12 cellular contexts compared by ENCODE assay signal in the genomic region with DNA sequence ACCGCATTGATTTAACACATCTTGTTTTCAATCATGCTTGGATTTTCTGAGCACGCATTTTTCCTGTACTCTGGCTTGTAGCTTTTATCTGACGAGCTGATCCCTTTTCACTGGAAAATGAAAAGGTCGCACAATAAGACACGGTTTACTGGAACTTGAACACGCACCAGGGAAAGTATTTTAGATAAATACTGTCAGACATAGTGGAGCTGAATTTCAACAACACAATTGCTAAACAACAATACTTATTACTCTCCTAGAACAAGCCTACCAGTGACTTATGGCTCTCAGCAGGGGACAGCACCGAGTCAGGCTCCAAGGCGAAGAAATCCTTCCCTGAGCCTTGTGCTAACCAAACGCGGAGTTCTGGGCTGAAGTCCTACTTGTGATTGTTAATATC.
DNase-seq lines count a peak whose midpoint lies in the region; ATAC-seq and TF ChIP-seq lines count a peak whose summit lies in the region.
"Had no signal": no experiment of that assay in that cellular context is flagged by ENCODE, and none has a peak within 500 bp of the region (broad histone marks: within the 10 kb centered on the region; RNA-seq: fewer than 3 reads in every experiment).

No MANE protein-coding gene starts in this region.

- no peaks in the 10 kb centered on the region for H3K36me3 Mint-ChIP-seq in WTC11
- no peaks in the 10 kb centered on the region for H3K36me3 Mint-ChIP-seq in activated CD4-positive, alpha-beta memory T cell treated with anti-CD3 and anti-CD28 coated beads for 36 hours
- H3K36me3 Mint-ChIP-seq: activated naive CD8-positive, alpha-beta T cell treated with anti-CD3 and anti-CD28 coated beads, Interleukin-2, amount 10 ng/mL, durations not matched to agents 7 days and 5 days; CD8-positive, alpha-beta memory T cell; naive thymus-derived CD8-positive, alpha-beta T cell had no signal

- H3K27me3 Mint-ChIP-seq in WTC11 (ENCODE audit: low read depth), result peaks cover 6% of the 10 kb centered on the region; the same call in 1 of the 2 replicates
- H3K27me3 Mint-ChIP-seq in activated CD4-positive, alpha-beta memory T cell treated with anti-CD3 and anti-CD28 coated beads for 36 hours, result peaks cover 6% of the 10 kb centered on the region

- intact Hi-C loops in heart right ventricle (cut with DNase I), result loop anchor here in 1 of 10 donors (2.0 kb wide), 1 partner anchor 29 kb away; no protein-coding TSS in a partner anchor
- intact Hi-C loops in activated CD4-positive, alpha-beta memory T cell treated with anti-CD3 and anti-CD28 coated beads for 36 hours (cut with micrococcal nuclease), result no loop called here

- no peak overlapping the region for H3K27ac Mint-ChIP-seq in WTC11
- H3K27ac Mint-ChIP-seq in activated CD4-positive, alpha-beta memory T cell treated with anti-CD3 and anti-CD28 coated beads for 36 hours, result no peak overlapping the region
- H3K27ac Mint-ChIP-seq: activated naive CD8-positive, alpha-beta T cell treated with anti-CD3 and anti-CD28 coated beads, Interleukin-2, amount 10 ng/mL, durations not matched to agents 7 days and 5 days; CD8-positive, alpha-beta memory T cell; naive thymus-derived CD8-positive, alpha-beta T cell had no signal

- POLR2A ChIA-PET in WTC11 (lab: Charles Lee), result no interaction called here
- POLR2A ChIA-PET in activated CD4-positive, alpha-beta memory T cell treated with anti-CD3 and anti-CD28 coated beads for 36 hours (lab: Charles Lee), result no interaction called here

- CTCF ChIA-PET in WTC11 (lab: Charles Lee), result interaction anchor here (0.8 to 2.4 kb wide), 6 partner anchors 10 to 367 kb away, joined by 3 to 7 read pairs (median 4); no protein-coding TSS in a partner anchor
- CTCF ChIA-PET in activated CD4-positive, alpha-beta memory T cell treated with anti-CD3 and anti-CD28 coated beads for 36 hours (lab: Charles Lee), result interaction anchor here (0.7 kb wide), 1 partner anchor 417 kb away, joined by 3 read pairs; no protein-coding TSS in a partner anchor

- no peaks in the 10 kb centered on the region for H3K36me3 ChIP-seq in heart right ventricle
- H3K36me3 ChIP-seq in effector memory CD4-positive, alpha-beta T cell (ENCODE audit: control insufficient read depth, insufficient read depth, low read length), result no peaks in the 10 kb centered on the region

- peaks cover 33% of the 10 kb centered on the region for H3K4me1 Mint-ChIP-seq in WTC11
- H3K4me1 Mint-ChIP-seq in activated CD4-positive, alpha-beta memory T cell treated with anti-CD3 and anti-CD28 coated beads for 36 hours (ENCODE audit: low read depth), result no peaks in the 10 kb centered on the region
- H3K4me1 Mint-ChIP-seq: activated naive CD8-positive, alpha-beta T cell treated with anti-CD3 and anti-CD28 coated beads, Interleukin-2, amount 10 ng/mL, durations not matched to agents 7 days and 5 days; CD8-positive, alpha-beta memory T cell had no signal

- H3K4me3 ChIP-seq in GM12875 (ENCODE audit: low read depth, low read length) (no peak overlapping the region), heart right ventricle (no peak overlapping the region)
- H3K4me3 ChIP-seq in effector memory CD4-positive, alpha-beta T cell (ENCODE audit: insufficient read depth, low read depth, low read length, poor library complexity, severe bottlenecking), result no peak overlapping the region

- ATAC-seq in WTC11, result 0 out of 2 replicates have a peak, but pooled peaks have one; percentile 27
- ATAC-seq in heart right ventricle, result peak in 7 of 8 donors; percentile 44 to 74 (median 63)
- ATAC-seq in GM18511 (IDR thresholded peaks at IDR 0.05; ENCODE audit: unreplicated experiment), result no peak
- ATAC-seq: naive thymus-derived CD8-positive, alpha-beta T cell had no signal

- H3K4me3 Mint-ChIP-seq in WTC11, result no peak overlapping the region
- H3K4me3 Mint-ChIP-seq in activated CD4-positive, alpha-beta memory T cell treated with anti-CD3 and anti-CD28 coated beads for 36 hours, result no peak overlapping the region
- H3K4me3 Mint-ChIP-seq: activated naive CD8-positive, alpha-beta T cell treated with anti-CD3 and anti-CD28 coated beads, Interleukin-2, amount 10 ng/mL, durations not matched to agents 7 days and 5 days; CD8-positive, alpha-beta memory T cell; naive thymus-derived CD8-positive, alpha-beta T cell had no signal

- no peaks in the 10 kb centered on the region for H3K9me3 ChIP-seq in heart right ventricle
- H3K9me3 ChIP-seq in effector memory CD4-positive, alpha-beta T cell (ENCODE audit: control insufficient read depth, low read length), result no peaks in the 10 kb centered on the region

- peaks cover 0 to 32% (median 7%) of the 10 kb centered on the region in 9 donors for H3K4me1 ChIP-seq in heart right ventricle
- H3K4me1 ChIP-seq in effector memory CD4-positive, alpha-beta T cell (ENCODE audit: control insufficient read depth, insufficient read depth, low read length, poor library complexity, severe bottlenecking), result no peaks in the 10 kb centered on the region

- 60 to 65% methylated on average over 10 of the region's 10 CpGs for WGBS in heart right ventricle, 2 donors

- no peaks in the 10 kb centered on the region for H3K27me3 ChIP-seq in heart right ventricle
- no peaks in the 10 kb centered on the region for H3K27me3 ChIP-seq in effector memory CD4-positive, alpha-beta T cell (replicated peaks; ENCODE audit: control insufficient read depth, insufficient read depth, low read length, poor library complexity, severe bottlenecking)

- peak; percentile 12 for DNase-seq in WTC11 (ENCODE audit: low spot score)
- peak in 1 of 2 donors; percentile 28 for DNase-seq in heart right ventricle
- peak; percentile 28 for DNase-seq in stromal cell of bone marrow (ENCODE audit: low read depth)
- no peak for DNase-seq in activated CD4-positive, alpha-beta memory T cell treated with anti-CD3 and anti-CD28 coated beads for 36 hours
- DNase-seq in effector memory CD4-positive, alpha-beta T cell, result no peak
- DNase-seq in HT-29 (ENCODE audit: low spot score), result no peak
- DNase-seq: activated naive CD8-positive, alpha-beta T cell treated with anti-CD3 and anti-CD28 coated beads, Interleukin-2, amount 10 ng/mL, durations not matched to agents 7 days and 5 days; CD8-positive, alpha-beta memory T cell; naive thymus-derived CD8-positive, alpha-beta T cell; NCI-H1436 treated with DMSO at 0.1 percent for 48 hours had no signal

- H3K9me3 Mint-ChIP-seq in WTC11, result no peaks in the 10 kb centered on the region
- no peaks in the 10 kb centered on the region for H3K9me3 Mint-ChIP-seq in activated CD4-positive, alpha-beta memory T cell treated with anti-CD3 and anti-CD28 coated beads for 36 hours
- H3K9me3 Mint-ChIP-seq: activated naive CD8-positive, alpha-beta T cell treated with anti-CD3 and anti-CD28 coated beads, Interleukin-2, amount 10 ng/mL, durations not matched to agents 7 days and 5 days; CD8-positive, alpha-beta memory T cell; naive thymus-derived CD8-positive, alpha-beta T cell had no signal

- TF ChIP-seq CTCF in GM12875 (IDR thresholded peaks at IDR 0.05; ENCODE audit: borderline replicate concordance, insufficient read depth, low read depth, low read length) (0 out of 2 replicates have a peak, but pooled peaks have one; percentile 2), WTC11 (IDR thresholded peaks at IDR 0.05) (no peak), heart right ventricle (IDR thresholded peaks at IDR 0.05) (peak in 8 of 9 donors; percentile 11 to 62 (median 40))

- peak overlapping the region in 6 of 10 donors; percentile 18 to 58 (median 28) for H3K27ac ChIP-seq in heart right ventricle
- H3K27ac ChIP-seq in effector memory CD4-positive, alpha-beta T cell (ENCODE audit: insufficient read depth, low read length, poor library complexity, severe bottlenecking), result no peak overlapping the region

TF ChIP-seq in WTC11, 78 proteins besides CTCF, POLR2A, EP300 and RAD21 (continues in another document):
- TF ChIP-seq, protein P1, sequence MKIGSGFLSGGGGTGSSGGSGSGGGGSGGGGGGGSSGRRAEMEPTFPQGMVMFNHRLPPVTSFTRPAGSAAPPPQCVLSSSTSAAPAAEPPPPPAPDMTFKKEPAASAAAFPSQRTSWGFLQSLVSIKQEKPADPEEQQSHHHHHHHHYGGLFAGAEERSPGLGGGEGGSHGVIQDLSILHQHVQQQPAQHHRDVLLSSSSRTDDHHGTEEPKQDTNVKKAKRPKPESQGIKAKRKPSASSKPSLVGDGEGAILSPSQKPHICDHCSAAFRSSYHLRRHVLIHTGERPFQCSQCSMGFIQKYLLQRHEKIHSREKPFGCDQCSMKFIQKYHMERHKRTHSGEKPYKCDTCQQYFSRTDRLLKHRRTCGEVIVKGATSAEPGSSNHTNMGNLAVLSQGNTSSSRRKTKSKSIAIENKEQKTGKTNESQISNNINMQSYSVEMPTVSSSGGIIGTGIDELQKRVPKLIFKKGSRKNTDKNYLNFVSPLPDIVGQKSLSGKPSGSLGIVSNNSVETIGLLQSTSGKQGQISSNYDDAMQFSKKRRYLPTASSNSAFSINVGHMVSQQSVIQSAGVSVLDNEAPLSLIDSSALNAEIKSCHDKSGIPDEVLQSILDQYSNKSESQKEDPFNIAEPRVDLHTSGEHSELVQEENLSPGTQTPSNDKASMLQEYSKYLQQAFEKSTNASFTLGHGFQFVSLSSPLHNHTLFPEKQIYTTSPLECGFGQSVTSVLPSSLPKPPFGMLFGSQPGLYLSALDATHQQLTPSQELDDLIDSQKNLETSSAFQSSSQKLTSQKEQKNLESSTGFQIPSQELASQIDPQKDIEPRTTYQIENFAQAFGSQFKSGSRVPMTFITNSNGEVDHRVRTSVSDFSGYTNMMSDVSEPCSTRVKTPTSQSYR (CRISPR knock-in tag; IDR thresholded peaks at IDR 0.05), result no peak
- TF ChIP-seq JUN (CRISPR knock-in tag; IDR thresholded peaks at IDR 0.05), result no peak
- TF ChIP-seq TEAD1 (CRISPR knock-in tag; IDR thresholded peaks at IDR 0.05), result no peak
- TF ChIP-seq, protein P2, sequence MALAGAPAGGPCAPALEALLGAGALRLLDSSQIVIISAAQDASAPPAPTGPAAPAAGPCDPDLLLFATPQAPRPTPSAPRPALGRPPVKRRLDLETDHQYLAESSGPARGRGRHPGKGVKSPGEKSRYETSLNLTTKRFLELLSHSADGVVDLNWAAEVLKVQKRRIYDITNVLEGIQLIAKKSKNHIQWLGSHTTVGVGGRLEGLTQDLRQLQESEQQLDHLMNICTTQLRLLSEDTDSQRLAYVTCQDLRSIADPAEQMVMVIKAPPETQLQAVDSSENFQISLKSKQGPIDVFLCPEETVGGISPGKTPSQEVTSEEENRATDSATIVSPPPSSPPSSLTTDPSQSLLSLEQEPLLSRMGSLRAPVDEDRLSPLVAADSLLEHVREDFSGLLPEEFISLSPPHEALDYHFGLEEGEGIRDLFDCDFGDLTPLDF (CRISPR knock-in tag; IDR thresholded peaks at IDR 0.05), result no peak
- no peak for TF ChIP-seq FOXP1 (CRISPR knock-in tag; IDR thresholded peaks at IDR 0.05; ENCODE audit: borderline replicate concordance)
- TF ChIP-seq TCF7 (CRISPR knock-in tag; IDR thresholded peaks at IDR 0.05; ENCODE audit: low read depth), result no peak
- TF ChIP-seq ZNF138 (CRISPR knock-in tag; conservative IDR thresholded peaks at IDR 0.05), result no peak
- TF ChIP-seq EMX1 (CRISPR knock-in tag; IDR thresholded peaks at IDR 0.05), result no peak

Comparison
In these comparisons a context has a peak if more than half of its experiments do, and no peak if none do; other contexts are left out.
1. DNase-seq: peak in WTC11 (single experiment) and stromal cell of bone marrow (single experiment); none in activated CD4-positive, alpha-beta memory T cell treated with anti-CD3 and anti-CD28 coated beads for 36 hours (single experiment), effector memory CD4-positive, alpha-beta T cell (0 of 3) and HT-29 (single experiment).